8 cellular contexts compared by ENCODE assay signal in genomic region chr3:183161552-183162345, GRCh38. TPM values are rescaled to one million over a fixed set of nuclear protein-coding genes. Genes with fewer than 3 reads are reported as not detected.
DNase-seq lines count a peak whose midpoint lies in the region; ATAC-seq and TF ChIP-seq lines count a peak whose summit lies in the region.

No MANE protein-coding gene starts in this region.

- H3K18ac ChIP-seq in mesenchymal stem cell (ENCODE audit: low read depth in 1 of 2, low read length in 2 of 2): no peak overlapping the region

- peak overlapping the region in 1 of 5 experiments; percentile 49 for H3K27ac Mint-ChIP-seq in brain

- H4K91ac ChIP-seq in mesenchymal stem cell (ENCODE audit: low read length): no peak overlapping the region

- H3K4me2 ChIP-seq in mesenchymal stem cell (ENCODE audit: low read length, poor library complexity, severe bottlenecking): peak overlapping the region; percentile 99

- H3K9ac ChIP-seq in mesenchymal stem cell (ENCODE audit: low read length): no peak overlapping the region

- H2BK120ac ChIP-seq in mesenchymal stem cell (ENCODE audit: low read depth, low read length): no peak overlapping the region

- no peak overlapping the region for H2AK5ac ChIP-seq in mesenchymal stem cell (ENCODE audit: low read length, severe bottlenecking)

- H2BK12ac ChIP-seq in mesenchymal stem cell (ENCODE audit: low read length in 2 of 2): no peak overlapping the region

- H3K4ac ChIP-seq in mesenchymal stem cell (ENCODE audit: low read depth in 1 of 2, low read length in 2 of 2): no peak overlapping the region

- peaks cover 34% of the 10 kb centered on the region for H3K27me3 Mint-ChIP-seq in brain

- DNase-seq in mesenchymal stem cell (no peak), cerebellar cortex (ENCODE audit: low spot score) (no peak), mesenteric fat pad (ENCODE audit: low spot score) (no peak)
- no peak for DNase-seq in stimulated activated naive CD4-positive, alpha-beta T cell treated with Interleukin-2 at 50 U/mL for 16 hours (lab: John Stamatoyannopoulos, UW)

- H2BK15ac ChIP-seq in mesenchymal stem cell (ENCODE audit: low read depth, poor library complexity, severe bottlenecking): no peak overlapping the region

- peak; percentile 70 for ATAC-seq in GM18502 (IDR thresholded peaks at IDR 0.05; ENCODE audit: poor library complexity, unreplicated experiment)
- peak; percentile 70 for ATAC-seq in GM21390 (IDR thresholded peaks at IDR 0.05; ENCODE audit: unreplicated experiment)
- ATAC-seq in HG03575 (IDR thresholded peaks at IDR 0.05; ENCODE audit: extremely low read depth, insufficient number of reproducible peaks, low FRiP score, unreplicated experiment): peak; percentile 70

- H3K14ac ChIP-seq in mesenchymal stem cell (ENCODE audit: low read length in 2 of 2): no peak overlapping the region

- peaks cover 9% of the 10 kb centered on the region for H3K4me1 Mint-ChIP-seq in brain

- peak overlapping the region; percentile 33 for H4K8ac ChIP-seq in mesenchymal stem cell (ENCODE audit: low read length)

- H3K9me3 ChIP-seq in mesenchymal stem cell (ENCODE audit: control insufficient read depth, low read length): no peaks in the 10 kb centered on the region

- H3K23ac ChIP-seq in mesenchymal stem cell (ENCODE audit: low read length in 2 of 2): no peak overlapping the region

- no peak overlapping the region for H3K27ac ChIP-seq in mesenchymal stem cell (ENCODE audit: low read length, poor library complexity, severe bottlenecking)

- no peaks in the 10 kb centered on the region for H3K36me3 Mint-ChIP-seq in brain

- 55% methylated on average over 25 of the region's 25 CpGs for WGBS in mesenchymal stem cell

- peaks cover 0 to 7% (median 6%) of the 10 kb centered on the region in 5 experiments for H3K9me3 Mint-ChIP-seq in brain

- peak overlapping the region; percentile 67 for H2AFZ ChIP-seq in mesenchymal stem cell (ENCODE audit: low read depth, low read length)

- H3K4me3 Mint-ChIP-seq in brain: peak overlapping the region; percentile 80 to 90 (median 87)

- peak overlapping the region in 1 of 2 experiments; percentile 75 for H3K4me3 ChIP-seq in mesenchymal stem cell (ENCODE audit: insufficient read depth in 1 of 2, low read depth in 1 of 2, low read length in 2 of 2)

- no peak for TF ChIP-seq CTCF in brain (conservative IDR thresholded peaks at IDR 0.05)

- H3K27me3 ChIP-seq in mesenchymal stem cell (ENCODE audit: control insufficient read depth in 1 of 2, insufficient read depth in 1 of 2, low read length in 2 of 2): peaks cover 10 to 63% of the 10 kb centered on the region in 2 experiments

- no peaks in the 10 kb centered on the region for H3K79me1 ChIP-seq in mesenchymal stem cell (replicated peaks; ENCODE audit: low read length, poor library complexity, severe bottlenecking)

- H3K4me1 ChIP-seq in mesenchymal stem cell (ENCODE audit: control insufficient read depth, insufficient read depth, low read depth, low read length): peaks cover 10% of the 10 kb centered on the region

- H3K36me3 ChIP-seq in mesenchymal stem cell (ENCODE audit: control insufficient read depth in 1 of 2, insufficient read depth in 2 of 2, low read depth in 1 of 2, low read length in 2 of 2): no peaks in the 10 kb centered on the region

- H2BK5ac ChIP-seq in mesenchymal stem cell (ENCODE audit: low read depth, low read length, poor library complexity, severe bottlenecking): no peak overlapping the region

RNA-seq across cellular contexts. Expression of gene LAMP3, which starts 0.8 kb away (rescaled TPM):
- 1.9 TPM for polyA plus RNA-seq in brain (ENCODE audit: insufficient read depth, low read depth, low replicate concordance)
- 0.72 TPM for polyA plus RNA-seq in mesenchymal stem cell (2013, experiment 1 of 2)
- 0.49 TPM for polyA plus RNA-seq in mesenchymal stem cell (2013, experiment 2 of 2)
- not detected for total RNA-seq in mesenteric fat pad
